8 cellular contexts compared by ENCODE assay signal in genomic region chr19:46748325-46749109, GRCh38. TPM values are rescaled to one million over a fixed set of nuclear protein-coding genes. Genes with fewer than 3 reads are reported as not detected.
DNase-seq lines count a peak whose midpoint lies in the region; ATAC-seq, FAIRE-seq and TF ChIP-seq lines count a peak whose summit lies in the region.

No MANE protein-coding gene starts in this region.

- CTCF ChIA-PET in CD4-positive, alpha-beta memory T cell (lab: Charles Lee; ENCODE audit: partially characterized antibody) = interaction anchor here (0.6 to 15.7 kb wide), 13 partner anchors 8 to 237 kb away, joined by 3 to 335 read pairs (median 3); no protein-coding TSS in a partner anchor

- H3K27me3 Mint-ChIP-seq in CD4-positive, alpha-beta memory T cell = no peaks in the 10 kb centered on the region
- no peaks in the 10 kb centered on the region for H3K27me3 Mint-ChIP-seq in IgD-negative memory B cell
- H3K27me3 Mint-ChIP-seq in astrocyte (ENCODE audit: low read depth, unreplicated experiment) = no peaks in the 10 kb centered on the region

- H3K36me3 ChIP-seq in CD4-positive, alpha-beta memory T cell (ENCODE audit: insufficient read depth, low read length) = peaks cover 4% of the 10 kb centered on the region
- H3K36me3 ChIP-seq in astrocyte (ENCODE audit: insufficient read depth, low read length) (no peaks in the 10 kb centered on the region), keratinocyte (ENCODE audit: control insufficient read depth in 2 of 2, extremely low read depth in 1 of 2, insufficient read depth in 2 of 2, low read length in 2 of 2) (peaks cover 0 to 4% of the 10 kb centered on the region in 2 experiments)

- POLR2A ChIA-PET in CD4-positive, alpha-beta memory T cell (lab: Charles Lee; ENCODE audit: partially characterized antibody) = interaction anchor here (1.2 kb wide), 1 partner anchor 73 kb away, joined by 3 read pairs; no protein-coding TSS in a partner anchor

- no peak overlapping the region for H3K4me3 ChIP-seq in CD4-positive, alpha-beta memory T cell (ENCODE audit: low read length in 2 of 2)
- H3K4me3 ChIP-seq in astrocyte (ENCODE audit: insufficient read depth, low read depth, low read length) (no peak overlapping the region), keratinocyte (ENCODE audit: control insufficient read depth in 2 of 3, extremely low read depth in 1 of 3, insufficient read depth in 2 of 3, low read depth in 1 of 3, low read length in 3 of 3) (no peak overlapping the region), lower leg skin (ENCODE audit: low read depth, poor library complexity, severe bottlenecking) (no peak overlapping the region)

- no peak for ATAC-seq in GM19467 (IDR thresholded peaks at IDR 0.05; ENCODE audit: unreplicated experiment)

- WGBS in lower leg skin, 2 donors = 88% methylated on average over 21 of the region's 21 CpGs

- peak overlapping the region; percentile 71 to 95 (median 84) for H3K27ac Mint-ChIP-seq in CD4-positive, alpha-beta memory T cell
- H3K27ac Mint-ChIP-seq in IgD-negative memory B cell (peak overlapping the region; percentile 89 to 99 (median 99)), astrocyte (ENCODE audit: unreplicated experiment) (no peak overlapping the region)

- dilution Hi-C loops in keratinocyte (cut with MboI; ENCODE audit: extremely low pct_ligation_motif_present, low sequenced_read_pairs) = no loop called here

- peaks cover 3% of the 10 kb centered on the region for H3K9me1 ChIP-seq in keratinocyte (ENCODE audit: control insufficient read depth, extremely low read depth, insufficient read depth, low read length)

- peaks cover 25 to 49% (median 36%) of the 10 kb centered on the region in 4 donors for H3K4me1 Mint-ChIP-seq in CD4-positive, alpha-beta memory T cell
- H3K4me1 Mint-ChIP-seq in IgD-negative memory B cell (peaks cover 25 to 34% (median 32%) of the 10 kb centered on the region in 3 donors), astrocyte (ENCODE audit: low read depth, unreplicated experiment) (peaks cover 5% of the 10 kb centered on the region)

- peak; percentile 63 to 73 (median 63) for DNase-seq in CD4-positive, alpha-beta memory T cell
- DNase-seq in T1000 (lab: John Stamatoyannopoulos, UW) (peak; percentile 34), astrocyte (ENCODE audit: low read depth) (no peak), keratinocyte (ENCODE audit: low read depth, low spot score) (no peak), lower leg skin (ENCODE audit: low spot score in 2 of 2) (no peak)
- peak; percentile 52 to 69 (median 62) for DNase-seq in stimulated activated CD4-positive, alpha-beta T cell treated with anti-CD3 and anti-CD28 coated beads, TNF-alpha, amount 100 ng/mL, for 4 hours (ENCODE audit: low read depth in 3 of 3)

- no peaks in the 10 kb centered on the region for H3K9me3 ChIP-seq in CD4-positive, alpha-beta memory T cell (ENCODE audit: control insufficient read depth in 1 of 2, low read length in 2 of 2)
- H3K9me3 ChIP-seq in astrocyte (ENCODE audit: insufficient read depth, low read depth, low read length) (no peaks in the 10 kb centered on the region), keratinocyte (ENCODE audit: control insufficient read depth, low read depth, low read length) (no peaks in the 10 kb centered on the region)

- no peak for FAIRE-seq in astrocyte (lab: Jason Lieb, UNC)
- FAIRE-seq in keratinocyte (lab: Jason Lieb, UNC) = no peak

- H3K4me3 Mint-ChIP-seq in CD4-positive, alpha-beta memory T cell = peak overlapping the region in 7 of 8 donors; percentile 16 to 77 (median 60)
- peak overlapping the region in 3 of 4 donors; percentile 67 to 91 (median 86) for H3K4me3 Mint-ChIP-seq in IgD-negative memory B cell
- H3K4me3 Mint-ChIP-seq in astrocyte (ENCODE audit: unreplicated experiment) = no peak overlapping the region

- intact Hi-C loops in CD4-positive, alpha-beta memory T cell (cut with micrococcal nuclease) = loop anchor here (1.0 to 5.0 kb wide), 3 partner anchors 44 to 219 kb away; no protein-coding TSS in a partner anchor
- intact Hi-C loops in lower leg skin (cut with DNase I; ENCODE audit: low total_unique reads) = no loop called here

- H3K4me2 ChIP-seq in astrocyte (ENCODE audit: low read length) (no peak overlapping the region), keratinocyte (ENCODE audit: control insufficient read depth, extremely low read depth, insufficient read depth, low read depth, low read length) (no peak overlapping the region)

- TF ChIP-seq POLR2A in lower leg skin (IDR thresholded peaks at IDR 0.05) = no peak

- H3K27ac ChIP-seq in CD4-positive, alpha-beta memory T cell (ENCODE audit: low read depth, low read length) = no peak overlapping the region
- H3K27ac ChIP-seq in astrocyte (ENCODE audit: low read depth, low read length) (no peak overlapping the region), keratinocyte (ENCODE audit: control insufficient read depth, insufficient read depth, low read length) (no peak overlapping the region)

- peaks cover 29% of the 10 kb centered on the region for H3K79me2 ChIP-seq in astrocyte (ENCODE audit: insufficient read depth, low read length)
- peaks cover 30% of the 10 kb centered on the region for H3K79me2 ChIP-seq in keratinocyte (ENCODE audit: control insufficient read depth, insufficient read depth, low read length)

- no peaks in the 10 kb centered on the region for H3K9me3 Mint-ChIP-seq in CD4-positive, alpha-beta memory T cell
- H3K9me3 Mint-ChIP-seq in IgD-negative memory B cell (no peaks in the 10 kb centered on the region), astrocyte (ENCODE audit: unreplicated experiment) (no peaks in the 10 kb centered on the region)

- no peak overlapping the region for H2AFZ ChIP-seq in astrocyte (ENCODE audit: low read depth, low read length)
- H2AFZ ChIP-seq in keratinocyte (ENCODE audit: control insufficient read depth, low read length) = no peak overlapping the region

- peaks cover 4 to 24% of the 10 kb centered on the region in 2 donors for H3K36me3 Mint-ChIP-seq in CD4-positive, alpha-beta memory T cell
- H3K36me3 Mint-ChIP-seq in IgD-negative memory B cell (peaks cover 2% of the 10 kb centered on the region), astrocyte (ENCODE audit: low read depth, unreplicated experiment) (peaks cover 7% of the 10 kb centered on the region)

- TF ChIP-seq CTCF in astrocyte (IDR thresholded peaks at IDR 0.05; ENCODE audit: insufficient read depth, low read depth, low read length) = peak; percentile 72
- peak; percentile 65 to 78 (median 74) for TF ChIP-seq CTCF in keratinocyte (optimal IDR thresholded peaks at IDR 0.05 in 1 of 3, IDR thresholded peaks at IDR 0.05 in 1 of 3, conservative IDR thresholded peaks at IDR 0.05 in 1 of 3; ENCODE audit: extremely low read depth in 1 of 3, insufficient read depth in 2 of 3, low read length in 3 of 3)
- TF ChIP-seq CTCF in lower leg skin (IDR thresholded peaks at IDR 0.05) = peak in 1 of 3 donors; percentile 27

- H3K27me3 ChIP-seq in CD4-positive, alpha-beta memory T cell (ENCODE audit: insufficient read depth, low read length) = no peaks in the 10 kb centered on the region
- H3K27me3 ChIP-seq in astrocyte (ENCODE audit: insufficient read depth, low read length) (no peaks in the 10 kb centered on the region), keratinocyte (ENCODE audit: control insufficient read depth, extremely low read depth, insufficient read depth, low read length) (no peaks in the 10 kb centered on the region)

- H3K9ac ChIP-seq in astrocyte (ENCODE audit: low read length) = no peak overlapping the region
- H3K9ac ChIP-seq in keratinocyte (ENCODE audit: control insufficient read depth, extremely low read depth, insufficient read depth, low read length) = no peak overlapping the region

- H4K20me1 ChIP-seq in astrocyte (ENCODE audit: insufficient read depth, low read length) = peaks cover 34% of the 10 kb centered on the region
- H4K20me1 ChIP-seq in keratinocyte (ENCODE audit: control insufficient read depth, extremely low read depth, insufficient read depth, low read length) = peaks cover 2% of the 10 kb centered on the region

- peaks cover 24% of the 10 kb centered on the region for H3K4me1 ChIP-seq in CD4-positive, alpha-beta memory T cell (ENCODE audit: insufficient read depth, low read length)
- H3K4me1 ChIP-seq in astrocyte (ENCODE audit: insufficient read depth, low read length) (peaks cover 18% of the 10 kb centered on the region), keratinocyte (ENCODE audit: control insufficient read depth, extremely low read depth, insufficient read depth, low read length) (peaks cover 15% of the 10 kb centered on the region)

RNA-seq across cellular contexts. Expression of gene STRN4, which starts 2.3 kb away (rescaled TPM):
- 10 to 100 TPM; 81.2 to 88.8 TPM for total RNA-seq in CD4-positive, alpha-beta memory T cell
- polyA plus RNA-seq in CD4-positive, alpha-beta memory T cell = 10 to 100 TPM; 13.9 to 23.0 TPM
- polyA plus RNA-seq in IgD-negative memory B cell (33.3 TPM), keratinocyte (37.3 to 57.0 TPM (median 45.8 TPM) in 3 replicates)
- total RNA-seq in astrocyte (75.0 and 80.8 TPM in 2 replicates), lower leg skin (10 to 100 TPM; 81.5 to 97.6 (median 93.5) TPM)
- 59.7 TPM for polyA plus RNA-seq in keratinocyte (2011; ENCODE audit: low read depth)
- polyA plus RNA-seq in keratinocyte (2011; cell fraction: cytosol; rRNA removed) = 42.0 and 88.9 TPM in 2 replicates
- 69.4 and 94.0 TPM in 2 replicates for polyA plus RNA-seq in keratinocyte (2011; cell fraction: nucleus; rRNA removed)
- polyA plus RNA-seq in keratinocyte (2012; ENCODE audit: low replicate concordance) = 36.7 and 55.0 TPM in 2 replicates
- 55.6 to 205 TPM (median 59.7 TPM) in 3 replicates for polyA minus RNA-seq in keratinocyte
- 84.6 TPM for polyA minus RNA-seq in keratinocyte (2011; cell fraction: cytosol; rRNA and poly(A)+ RNA removed)
- 47.5 and 53.7 TPM in 2 replicates for polyA minus RNA-seq in keratinocyte (2011; cell fraction: nucleus; rRNA and poly(A)+ RNA removed)

RNA-seq across cellular contexts. Expression of gene FKRP, which starts 2.7 kb away (rescaled TPM):
- total RNA-seq in CD4-positive, alpha-beta memory T cell = 10 to 100 TPM; 24.4 to 28.9 TPM
- 1 to 10 TPM; 3.0 to 5.7 TPM for polyA plus RNA-seq in CD4-positive, alpha-beta memory T cell
- polyA plus RNA-seq in IgD-negative memory B cell (5.9 TPM), keratinocyte (6.1 to 12.6 TPM (median 6.1 TPM) in 3 replicates)
- total RNA-seq in astrocyte (25.1 and 28.1 TPM in 2 replicates), lower leg skin (10 to 100 TPM in 3 of 4 donors, 1 to 10 TPM in 1; 9.4 to 16.1 (median 12.8) TPM)
- 1.1 TPM for polyA plus RNA-seq in keratinocyte (2011; ENCODE audit: low read depth)
- 4.2 TPM in 2 replicates for polyA plus RNA-seq in keratinocyte (2011; cell fraction: cytosol; rRNA removed)
- polyA plus RNA-seq in keratinocyte (2011; cell fraction: nucleus; rRNA removed) = 24.1 and 28.5 TPM in 2 replicates
- 7.8 and 13.2 TPM in 2 replicates for polyA plus RNA-seq in keratinocyte (2012; ENCODE audit: low replicate concordance)
- 2.8 to 6.7 TPM (median 5.3 TPM) in 3 replicates for polyA minus RNA-seq in keratinocyte
- 3.6 TPM for polyA minus RNA-seq in keratinocyte (2011; cell fraction: cytosol; rRNA and poly(A)+ RNA removed)
- 9.9 and 19.3 TPM in 2 replicates for polyA minus RNA-seq in keratinocyte (2011; cell fraction: nucleus; rRNA and poly(A)+ RNA removed)

RNA-seq across cellular contexts. Expression of gene PRKD2, which starts 31.6 kb away (rescaled TPM):
- total RNA-seq in CD4-positive, alpha-beta memory T cell = 100 to 1,000 TPM; 115 to 122 TPM
- 10 to 100 TPM; 27.6 to 88.9 TPM for polyA plus RNA-seq in CD4-positive, alpha-beta memory T cell
- polyA plus RNA-seq in IgD-negative memory B cell (143 TPM), keratinocyte (9.9 to 29.0 TPM (median 13.4 TPM) in 3 replicates)
- total RNA-seq in astrocyte (45.8 and 54.6 TPM in 2 replicates), lower leg skin (100 to 1,000 TPM in 1 of 4 donors, 10 to 100 TPM in 3; 52.6 to 120 (median 66.7) TPM)
- polyA plus RNA-seq in keratinocyte (2011; ENCODE audit: low read depth) = 29.0 TPM
- 14.5 and 18.8 TPM in 2 replicates for polyA plus RNA-seq in keratinocyte (2011; cell fraction: cytosol; rRNA removed)
- polyA plus RNA-seq in keratinocyte (2011; cell fraction: nucleus; rRNA removed) = 35.6 and 42.7 TPM in 2 replicates
- 43.1 and 43.3 TPM in 2 replicates for polyA plus RNA-seq in keratinocyte (2012; ENCODE audit: low replicate concordance)
- polyA minus RNA-seq in keratinocyte = 20.6 to 53.9 TPM (median 27.4 TPM) in 3 replicates
- polyA minus RNA-seq in keratinocyte (2011; cell fraction: cytosol; rRNA and poly(A)+ RNA removed) = 31.3 TPM
- 36.9 and 42.0 TPM in 2 replicates for polyA minus RNA-seq in keratinocyte (2011; cell fraction: nucleus; rRNA and poly(A)+ RNA removed)

RNA-seq across cellular contexts. Expression of gene SLC1A5, which starts 39.9 kb away (rescaled TPM):
- 10 to 100 TPM; 20.3 TPM for total RNA-seq in CD4-positive, alpha-beta memory T cell
- 10 to 100 TPM in 1 of 2 donors, 1 to 10 TPM in 1; 7.2 to 22.1 TPM for polyA plus RNA-seq in CD4-positive, alpha-beta memory T cell
- polyA plus RNA-seq in IgD-negative memory B cell (38.2 TPM), keratinocyte (74.8 to 137 TPM (median 90.4 TPM) in 3 replicates)
- total RNA-seq in astrocyte (233 and 270 TPM in 2 replicates), lower leg skin (100 to 1,000 TPM in 3 of 4 donors, 10 to 100 TPM in 1; 59.3 to 181 (median 137) TPM)
- 101 TPM for polyA plus RNA-seq in keratinocyte (2011; ENCODE audit: low read depth)
- 53.8 and 70.9 TPM in 2 replicates for polyA plus RNA-seq in keratinocyte (2011; cell fraction: cytosol; rRNA removed)
- 182 and 206 TPM in 2 replicates for polyA plus RNA-seq in keratinocyte (2011; cell fraction: nucleus; rRNA removed)
- polyA plus RNA-seq in keratinocyte (2012; ENCODE audit: low replicate concordance) = 158 and 196 TPM in 2 replicates
- 111 to 343 TPM (median 153 TPM) in 3 replicates for polyA minus RNA-seq in keratinocyte
- polyA minus RNA-seq in keratinocyte (2011; cell fraction: cytosol; rRNA and poly(A)+ RNA removed) = 98.0 TPM
- 134 and 156 TPM in 2 replicates for polyA minus RNA-seq in keratinocyte (2011; cell fraction: nucleus; rRNA and poly(A)+ RNA removed)

Comparison
In these comparisons a context has a peak if more than half of its experiments do, and no peak if none do; other contexts are left out.
1. DNase-seq: peak in CD4-positive, alpha-beta memory T cell (5 of 5), T1000 (single experiment) and stimulated activated CD4-positive, alpha-beta T cell treated with anti-CD3 and anti-CD28 coated beads, TNF-alpha, amount 100 ng/mL, for 4 hours (3 of 3); none in astrocyte (single experiment), keratinocyte (single experiment) and lower leg skin (0 of 2).